In genomic region chr1:185974367-185974766, GRCh38 we compare ENCODE assay signal across 23 cellular contexts.
DNase-seq lines count a peak whose midpoint lies in the region; ATAC-seq and TF ChIP-seq lines count a peak whose summit lies in the region.
"Had no signal": no experiment of that assay in that cellular context is flagged by ENCODE, and none has a peak within 500 bp of the region (broad histone marks: within the 10 kb centered on the region; RNA-seq: fewer than 3 reads in every experiment).

No MANE protein-coding gene starts in this region.

- H3K18ac ChIP-seq in trophoblast cell (ENCODE audit: low read length), result no peak overlapping the region

- no peak for ATAC-seq in HG02981 (IDR thresholded peaks at IDR 0.05; ENCODE audit: unreplicated experiment)
- no peak for ATAC-seq in HG03039 (IDR thresholded peaks at IDR 0.05; ENCODE audit: unreplicated experiment)

- H4K8ac ChIP-seq in trophoblast cell (ENCODE audit: low read depth, low read length), result no peak overlapping the region

- DNase-seq in NCI-H1092 treated with DMSO at 0.1 percent for 48 hours (lab: John Stamatoyannopoulos, UW) (peak; percentile 18), NCI-H1092 (lab: John Stamatoyannopoulos, UW) (no peak), NCI-H187 treated with DMSO at 0.1 percent for 48 hours (lab: John Stamatoyannopoulos, UW) (peak; percentile 42), chondrocyte (ENCODE audit: low spot score) (no peak), trophoblast cell (no peak)
- no peak for DNase-seq in activated naive CD4-positive, alpha-beta T cell treated with anti-CD3 and anti-CD28 coated beads, Interleukin-2, amount 10 ng/mL, durations not matched to agents 7 days and 5 days
- DNase-seq: 8988T; Calu3; CD4-positive, alpha-beta memory T cell; DMS153; GDM1; H9; KG1; NCI-H1105 treated with DMSO at 0.1 percent for 48 hours; NCI-H1694 treated with DMSO at 0.1 percent for 48 hours; NCI-H748 treated with DMSO at 0.1 percent for 48 hours; SIG-M5; T-helper 1 cell had no signal

- WGBS in trophoblast cell (ENCODE audit: extremely low coverage, insufficient coverage, insufficient read length), result no CpG with 5 or more reads among the region's 2 CpGs

- no peak overlapping the region for H3K4ac ChIP-seq in trophoblast cell (ENCODE audit: low read depth, low read length)

- no peak overlapping the region for H2AK5ac ChIP-seq in trophoblast cell (ENCODE audit: low read length)

- no peak overlapping the region for H3K23ac ChIP-seq in trophoblast cell (ENCODE audit: low read length)

- no peak overlapping the region for H3K4me2 ChIP-seq in trophoblast cell (ENCODE audit: low read length)

- peaks cover 58% of the 10 kb centered on the region for H3K4me1 Mint-ChIP-seq in chondrocyte (ENCODE audit: low read depth)
- H3K4me1 Mint-ChIP-seq in activated naive CD4-positive, alpha-beta T cell treated with anti-CD3 and anti-CD28 coated beads, Interleukin-2, amount 10 ng/mL, durations not matched to agents 7 days and 5 days, result no peaks in the 10 kb centered on the region
- H3K4me1 Mint-ChIP-seq: CD4-positive, alpha-beta memory T cell had no signal

- H3K79me1 ChIP-seq in trophoblast cell (ENCODE audit: low read length), result peaks cover 7% of the 10 kb centered on the region

- no peak overlapping the region for H2BK5ac ChIP-seq in trophoblast cell (ENCODE audit: low read depth, low read length, poor library complexity)

- no peaks in the 10 kb centered on the region for H3K9me3 ChIP-seq in trophoblast cell (ENCODE audit: insufficient read depth, low read depth, low read length)
- H3K9me3 ChIP-seq: BLaER1 treated with 17β-estradiol and CSF1 and Interleukin-3, amounts not matched to agents 10 nM and 100 nM had no signal

- H3K9ac ChIP-seq in trophoblast cell (ENCODE audit: low read length), result no peak overlapping the region
- H3K9ac ChIP-seq: BLaER1 treated with 17β-estradiol and CSF1 and Interleukin-3, amounts not matched to agents 10 nM and 100 nM had no signal

- H3K27me3 Mint-ChIP-seq in chondrocyte (ENCODE audit: low read depth), result no peaks in the 10 kb centered on the region
- H3K27me3 Mint-ChIP-seq in activated naive CD4-positive, alpha-beta T cell treated with anti-CD3 and anti-CD28 coated beads, Interleukin-2, amount 10 ng/mL, durations not matched to agents 7 days and 5 days, result no peaks in the 10 kb centered on the region

- H3K14ac ChIP-seq in trophoblast cell (ENCODE audit: low read length), result no peak overlapping the region

- no peak overlapping the region for H3K4me3 Mint-ChIP-seq in chondrocyte (ENCODE audit: unreplicated experiment)
- H3K4me3 Mint-ChIP-seq in activated naive CD4-positive, alpha-beta T cell treated with anti-CD3 and anti-CD28 coated beads, Interleukin-2, amount 10 ng/mL, durations not matched to agents 7 days and 5 days, result no peak overlapping the region
- H3K4me3 Mint-ChIP-seq: CD4-positive, alpha-beta memory T cell; H9; HFFc6 had no signal

- peak overlapping the region; percentile 81 for H3K27ac Mint-ChIP-seq in chondrocyte (ENCODE audit: unreplicated experiment)
- H3K27ac Mint-ChIP-seq in activated naive CD4-positive, alpha-beta T cell treated with anti-CD3 and anti-CD28 coated beads, Interleukin-2, amount 10 ng/mL, durations not matched to agents 7 days and 5 days, result no peak overlapping the region
- H3K27ac Mint-ChIP-seq: CD4-positive, alpha-beta memory T cell; H9 had no signal

- H3K27ac ChIP-seq in trophoblast cell (ENCODE audit: low read depth, low read length), result no peak overlapping the region
- H3K27ac ChIP-seq: BLaER1 treated with 17β-estradiol and CSF1 and Interleukin-3, amounts not matched to agents 10 nM and 100 nM; RWPE1 had no signal

- no peak overlapping the region for H2BK120ac ChIP-seq in trophoblast cell (ENCODE audit: insufficient read depth, low read length, poor library complexity)

- H3K36me3 Mint-ChIP-seq in chondrocyte (ENCODE audit: low read depth), result peaks cover 6% of the 10 kb centered on the region
- no peaks in the 10 kb centered on the region for H3K36me3 Mint-ChIP-seq in activated naive CD4-positive, alpha-beta T cell treated with anti-CD3 and anti-CD28 coated beads, Interleukin-2, amount 10 ng/mL, durations not matched to agents 7 days and 5 days
- H3K36me3 Mint-ChIP-seq: CD4-positive, alpha-beta memory T cell had no signal

- H3K79me2 ChIP-seq in trophoblast cell (ENCODE audit: control insufficient read depth, insufficient read depth, low read length, poor library complexity), result no peaks in the 10 kb centered on the region

- H4K12ac ChIP-seq in trophoblast cell (ENCODE audit: low read depth, low read length), result no peak overlapping the region

- H2AFZ ChIP-seq in trophoblast cell (ENCODE audit: insufficient read depth, low read length, poor library complexity), result no peak overlapping the region

- no peak overlapping the region for H3K4me3 ChIP-seq in trophoblast cell (ENCODE audit: low read depth, low read length)
- H3K4me3 ChIP-seq: BLaER1 treated with 17β-estradiol and CSF1 and Interleukin-3, amounts not matched to agents 10 nM and 100 nM had no signal

- H3K4me1 ChIP-seq in trophoblast cell (ENCODE audit: control insufficient read depth in 1 of 2, insufficient read depth in 2 of 2, low read length in 2 of 2), result no peaks in the 10 kb centered on the region

- H3K27me3 ChIP-seq in trophoblast cell (ENCODE audit: insufficient read depth, low read length), result no peaks in the 10 kb centered on the region
- H3K27me3 ChIP-seq: BLaER1 treated with 17β-estradiol and CSF1 and Interleukin-3, amounts not matched to agents 10 nM and 100 nM had no signal

- H4K91ac ChIP-seq in trophoblast cell (ENCODE audit: low read depth, low read length), result no peak overlapping the region

- TF ChIP-seq CTCF in chondrocyte (IDR thresholded peaks at IDR 0.05), result no peak

- peak overlapping the region; percentile 84 for H2BK12ac ChIP-seq in trophoblast cell (ENCODE audit: low read length)

- CTCF ChIA-PET in activated naive CD4-positive, alpha-beta T cell treated with anti-CD3 and anti-CD28 coated beads, Interleukin-2, amount 10 ng/mL, durations not matched to agents 7 days and 5 days (lab: Charles Lee), result no interaction called here

- H3K36me3 ChIP-seq in trophoblast cell (ENCODE audit: control insufficient read depth in 1 of 2, insufficient read depth in 2 of 2, low read length in 2 of 2), result no peaks in the 10 kb centered on the region
- H3K36me3 ChIP-seq: BLaER1 treated with 17β-estradiol and CSF1 and Interleukin-3, amounts not matched to agents 10 nM and 100 nM had no signal

- H3K9me3 Mint-ChIP-seq in chondrocyte (ENCODE audit: low read depth), result peaks cover 2% of the 10 kb centered on the region
- no peaks in the 10 kb centered on the region for H3K9me3 Mint-ChIP-seq in activated naive CD4-positive, alpha-beta T cell treated with anti-CD3 and anti-CD28 coated beads, Interleukin-2, amount 10 ng/mL, durations not matched to agents 7 days and 5 days
- H3K9me3 Mint-ChIP-seq: CD4-positive, alpha-beta memory T cell; H9; HFFc6 had no signal

Comparison
In these comparisons a context has a peak if more than half of its experiments do, and no peak if none do; other contexts are left out.
1. DNase-seq: peak in NCI-H1092 treated with DMSO at 0.1 percent for 48 hours (single experiment) and NCI-H187 treated with DMSO at 0.1 percent for 48 hours (single experiment); none in NCI-H1092 (single experiment), chondrocyte (single experiment), trophoblast cell (0 of 2) and activated naive CD4-positive, alpha-beta T cell treated with anti-CD3 and anti-CD28 coated beads, Interleukin-2, amount 10 ng/mL, durations not matched to agents 7 days and 5 days (single experiment).